ENCODE assay signal across 8 cellular contexts in the genomic region with DNA sequence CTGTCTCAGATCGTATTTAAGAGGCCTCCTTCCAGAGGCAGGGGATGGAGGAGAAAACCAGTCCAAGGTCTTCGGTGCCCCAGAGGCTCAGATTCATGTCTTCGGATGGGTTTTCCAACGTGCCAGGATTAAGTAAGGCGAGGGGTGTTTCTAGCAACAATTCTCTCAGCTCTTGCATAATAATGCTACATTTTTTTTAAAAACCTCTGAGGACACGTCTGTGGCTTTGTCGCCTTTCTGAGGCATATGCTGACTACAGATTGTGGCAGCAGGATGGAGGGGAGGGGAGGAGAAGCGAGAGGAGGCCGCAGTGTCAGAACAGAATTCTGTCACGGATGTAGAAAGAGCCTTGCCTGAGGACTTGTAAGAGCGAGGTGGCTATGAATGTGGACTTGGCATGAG. TPM values are rescaled to one million over a fixed set of nuclear protein-coding genes. Genes with fewer than 3 reads are reported as not detected.
DNase-seq lines count a peak whose midpoint lies in the region; ATAC-seq, FAIRE-seq and TF ChIP-seq lines count a peak whose summit lies in the region.
"Had no signal": no experiment of that assay in that cellular context is flagged by ENCODE, and none has a peak within 500 bp of the region (broad histone marks: within the 10 kb centered on the region; RNA-seq: fewer than 3 reads in every experiment).

No MANE protein-coding gene starts in this region.

- H3K4me2 ChIP-seq in KMS-11 (peak overlapping the region; percentile 42; the same call in 1 of the 2 replicates), H1 (ENCODE audit: insufficient read depth in 1 of 2, low read depth in 2 of 2, low read length in 2 of 2) (no peak overlapping the region)

- H3K18ac ChIP-seq in H1 (ENCODE audit: extremely low read depth, low read length) = no peak overlapping the region

- no peak overlapping the region for H3K56ac ChIP-seq in H1 (replicated peaks; ENCODE audit: insufficient read length, low read depth, low read length)

- FAIRE-seq in H1 (lab: Jason Lieb, UNC) = no peak

- no peak overlapping the region for H3K4ac ChIP-seq in H1 (replicated peaks; ENCODE audit: insufficient read length, low read depth, low read length)

- no peak overlapping the region for H4K91ac ChIP-seq in H1 (replicated peaks; ENCODE audit: insufficient read length, low read length)

- H3K27me3 ChIP-seq in KMS-11 (ENCODE audit: insufficient read depth, low read depth) (no peaks in the 10 kb centered on the region), H1 (replicated peaks in 1 of 4; ENCODE audit: control insufficient read depth in 3 of 4, extremely low read depth in 1 of 4, insufficient read depth in 3 of 4, low read length in 3 of 4) (peaks cover 0 to 12% (median 8%) of the 10 kb centered on the region in 4 experiments; a peak in 6 of 7 replicates)

- no peak for TF ChIP-seq RAD21 in H1 (IDR thresholded peaks at IDR 0.05 in 1 of 2, conservative IDR thresholded peaks at IDR 0.05 in 1 of 2; ENCODE audit: low read depth in 2 of 2, low read length in 2 of 2)

- peak overlapping the region; percentile 83 for H3K4me3 Mint-ChIP-seq in activated CD4-positive, alpha-beta T cell treated with anti-CD3 and anti-CD28 coated beads, Interleukin-2, amount 10 ng/mL, durations not matched to agents 7 days and 5 days
- H3K4me3 Mint-ChIP-seq in stimulated activated naive CD8-positive, alpha-beta T cell treated with anti-CD3 and anti-CD28 coated beads, Interleukin-15, amount 100 ng/mL, for 72 hours = peak overlapping the region; percentile 93

- TF ChIP-seq CTCF in KMS-11 (conservative IDR thresholded peaks at IDR 0.05; ENCODE audit: low read depth, low read length) (no peak), H1 (IDR thresholded peaks at IDR 0.05; ENCODE audit: control extremely low read depth in 1 of 3, insufficient read depth in 1 of 3, low read depth in 1 of 3, low read length in 3 of 3) (no peak)

- H3K27ac Mint-ChIP-seq in activated CD4-positive, alpha-beta T cell treated with anti-CD3 and anti-CD28 coated beads, Interleukin-2, amount 10 ng/mL, durations not matched to agents 7 days and 5 days = peak overlapping the region; percentile 97
- peak overlapping the region; percentile 99 for H3K27ac Mint-ChIP-seq in stimulated activated naive CD8-positive, alpha-beta T cell treated with anti-CD3 and anti-CD28 coated beads, Interleukin-15, amount 100 ng/mL, for 72 hours

- TF ChIP-seq EP300 in H1 (IDR thresholded peaks at IDR 0.05; ENCODE audit: borderline replicate concordance in 1 of 2, low read depth in 2 of 2, low read length in 2 of 2) = no peak

- H4K5ac ChIP-seq in H1 (ENCODE audit: insufficient read length, low read depth, low read length) = no peak overlapping the region

- H3K36me3 Mint-ChIP-seq in activated CD4-positive, alpha-beta T cell treated with anti-CD3 and anti-CD28 coated beads, Interleukin-2, amount 10 ng/mL, durations not matched to agents 7 days and 5 days (ENCODE audit: low read depth) = peaks cover 18% of the 10 kb centered on the region

- H2AK5ac ChIP-seq in H1 (ENCODE audit: low read depth, low read length) = no peak overlapping the region

- CTCF ChIA-PET in activated CD4-positive, alpha-beta T cell treated with anti-CD3 and anti-CD28 coated beads, Interleukin-2, amount 10 ng/mL, durations not matched to agents 7 days and 5 days (lab: Charles Lee) = interaction anchor here (2.1 to 2.8 kb wide), 4 partner anchors 11 to 16 kb away, joined by 5 to 13 read pairs (median 9); no protein-coding TSS in a partner anchor
- CTCF ChIA-PET in H1 (lab: Charles Lee; ENCODE audit: partially characterized antibody) = interaction anchor here (0.7 to 2.4 kb wide), 11 partner anchors 9 to 137 kb away, joined by 3 to 11 read pairs (median 5); no protein-coding TSS in a partner anchor

- peak; percentile 89 for DNase-seq in activated CD4-positive, alpha-beta T cell treated with anti-CD3 and anti-CD28 coated beads, Interleukin-2, amount 10 ng/mL, durations not matched to agents 7 days and 5 days
- DNase-seq in H1 (ENCODE audit: low read depth in 1 of 2, low spot score in 2 of 2) = no peak
- peak; percentile 73 to 80 for DNase-seq in stimulated activated naive CD8-positive, alpha-beta T cell treated with anti-CD3 and anti-CD28 coated beads, Interleukin-15, amount 100 ng/mL, for 72 hours
- DNase-seq in erythroblast (lab: John Stamatoyannopoulos, UW) = no peak
- no peak for DNase-seq in HuH-7 (ENCODE audit: low spot score)
- DNase-seq in NCI-H187 (lab: John Stamatoyannopoulos, UW) = no peak

- H3K23ac ChIP-seq in H1 (ENCODE audit: insufficient read length) = no peak overlapping the region

- peaks cover 2% of the 10 kb centered on the region for H3K23me2 ChIP-seq in H1 (ENCODE audit: low read depth, low read length)

- no peaks in the 10 kb centered on the region for H3K79me1 ChIP-seq in H1 (ENCODE audit: low read depth, low read length)

- H3K9me3 Mint-ChIP-seq in activated CD4-positive, alpha-beta T cell treated with anti-CD3 and anti-CD28 coated beads, Interleukin-2, amount 10 ng/mL, durations not matched to agents 7 days and 5 days = no peaks in the 10 kb centered on the region
- H3K9me3 Mint-ChIP-seq in stimulated activated naive CD8-positive, alpha-beta T cell treated with anti-CD3 and anti-CD28 coated beads, Interleukin-15, amount 100 ng/mL, for 72 hours = no peaks in the 10 kb centered on the region

- ATAC-seq in stimulated activated naive CD8-positive, alpha-beta T cell treated with anti-CD3 and anti-CD28 coated beads, Interleukin-15, amount 100 ng/mL, for 72 hours = peak; percentile 59

- H4K20me1 ChIP-seq in KMS-11 (ENCODE audit: insufficient read depth) = no peaks in the 10 kb centered on the region
- H4K20me1 ChIP-seq in H1 (replicated peaks in 1 of 2; ENCODE audit: control insufficient read depth in 1 of 2, insufficient read depth in 2 of 2, low read length in 2 of 2) = no peaks in the 10 kb centered on the region

- H3K4me1 Mint-ChIP-seq in activated CD4-positive, alpha-beta T cell treated with anti-CD3 and anti-CD28 coated beads, Interleukin-2, amount 10 ng/mL, durations not matched to agents 7 days and 5 days = peaks cover 76% of the 10 kb centered on the region
- H3K4me1 Mint-ChIP-seq in stimulated activated naive CD8-positive, alpha-beta T cell treated with anti-CD3 and anti-CD28 coated beads, Interleukin-15, amount 100 ng/mL, for 72 hours = peaks cover 95% of the 10 kb centered on the region

- H3K4me1 ChIP-seq in KMS-11 (ENCODE audit: low read depth, poor library complexity, severe bottlenecking) (peaks cover 40% of the 10 kb centered on the region), H1 (replicated peaks in 1 of 4; ENCODE audit: control insufficient read depth in 3 of 4, insufficient read depth in 4 of 4, low read length in 3 of 4) (peaks cover 2 to 36% (median 28%) of the 10 kb centered on the region in 4 experiments)

- H2BK12ac ChIP-seq in H1 (ENCODE audit: low read depth, low read length) = peak overlapping the region; percentile 68; the same call in 1 of the 2 replicates

- no peak overlapping the region for H3K14ac ChIP-seq in H1 (ENCODE audit: insufficient read length)

- peak overlapping the region; percentile 54 for H3K27ac ChIP-seq in KMS-11
- no peak overlapping the region for H3K27ac ChIP-seq in H1 (ENCODE audit: low read depth, low read length)
- H3K27ac ChIP-seq: suprapubic skin had no signal

- no peak overlapping the region for H2BK20ac ChIP-seq in H1 (ENCODE audit: low read length)

- H3K79me2 ChIP-seq in KMS-11 (ENCODE audit: insufficient read depth, low read depth) (no peaks in the 10 kb centered on the region), H1 (ENCODE audit: control insufficient read depth in 1 of 2, insufficient read depth in 2 of 2, low read length in 2 of 2) (no peaks in the 10 kb centered on the region)

- H2BK15ac ChIP-seq in H1 (ENCODE audit: low read length) = no peak overlapping the region

- no peak overlapping the region for H2BK5ac ChIP-seq in H1 (ENCODE audit: low read depth, low read length)

- POLR2A ChIA-PET in activated CD4-positive, alpha-beta T cell treated with anti-CD3 and anti-CD28 coated beads, Interleukin-2, amount 10 ng/mL, durations not matched to agents 7 days and 5 days (lab: Charles Lee) = interaction anchor here (1.5 kb wide), 1 partner anchor 30 kb away, joined by 5 read pairs; no protein-coding TSS in a partner anchor
- POLR2A ChIA-PET in H1 (lab: Charles Lee; ENCODE audit: partially characterized antibody) = interaction anchor here (1.5 to 1.7 kb wide), 2 partner anchors 8 to 19 kb away, joined by 5 to 6 read pairs; no protein-coding TSS in a partner anchor

- TF ChIP-seq POLR2A in H1 (IDR thresholded peaks at IDR 0.05; ENCODE audit: control extremely low read depth in 1 of 2, low read depth in 2 of 2, low read length in 2 of 2) = no peak
- TF ChIP-seq POLR2A in erythroblast (IDR thresholded peaks at IDR 0.05; ENCODE audit: low read length) = no peak

- H3K36me3 ChIP-seq in KMS-11 (ENCODE audit: insufficient read depth) = no peaks in the 10 kb centered on the region
- no peaks in the 10 kb centered on the region for H3K36me3 ChIP-seq in H1 (ENCODE audit: control insufficient read depth in 2 of 4, insufficient read depth in 4 of 4, low read length in 3 of 4)
- H3K36me3 ChIP-seq: suprapubic skin had no signal

- H3K9me3 ChIP-seq in H1 (ENCODE audit: insufficient read depth in 2 of 2, low read depth in 1 of 2, low read length in 1 of 2) = no peaks in the 10 kb centered on the region
- H3K9me3 ChIP-seq: suprapubic skin had no signal

- H3K4me3 ChIP-seq in KMS-11 (IDR thresholded peaks at IDR 0.05; ENCODE audit: insufficient read depth, low read depth, low read length) = no peak overlapping the region
- H3K4me3 ChIP-seq in H1 (ENCODE audit: extremely low read depth in 1 of 4, insufficient read depth in 2 of 4, low read depth in 3 of 4, low read length in 4 of 4) = no peak overlapping the region
- H3K4me3 ChIP-seq: suprapubic skin had no signal

- peak overlapping the region; percentile 26; the same call in 1 of the 2 replicates for H2AFZ ChIP-seq in KMS-11 (ENCODE audit: low read depth)
- peak overlapping the region; percentile 27; the same call in 1 of the 2 replicates for H2AFZ ChIP-seq in H1 (ENCODE audit: low read length)

- H2BK120ac ChIP-seq in H1 (replicated peaks; ENCODE audit: low read depth, low read length) = no peak overlapping the region

- no peaks in the 10 kb centered on the region for H3K27me3 Mint-ChIP-seq in activated CD4-positive, alpha-beta T cell treated with anti-CD3 and anti-CD28 coated beads, Interleukin-2, amount 10 ng/mL, durations not matched to agents 7 days and 5 days
- no peaks in the 10 kb centered on the region for H3K27me3 Mint-ChIP-seq in stimulated activated naive CD8-positive, alpha-beta T cell treated with anti-CD3 and anti-CD28 coated beads, Interleukin-15, amount 100 ng/mL, for 72 hours

- H4K8ac ChIP-seq in H1 (ENCODE audit: extremely low read depth, insufficient read depth, low read length) = no peak overlapping the region

- WGBS in H1 (ENCODE audit: extremely low coverage in 1 of 2, insufficient coverage in 1 of 2, insufficient read length in 1 of 2, insufficient replicate concordance in 2 of 2, low coverage in 1 of 2, low lambda C conversion rate in 2 of 2, missing lambda C conversion rate in 1 of 2), 2 experiments = 86% methylated on average over 11 of the region's 11 CpGs; no CpG with 5 or more reads in 1 of the 2 experiments

- H3K9ac ChIP-seq in KMS-11 = no peak overlapping the region
- no peak overlapping the region for H3K9ac ChIP-seq in H1 (replicated peaks in 1 of 4; ENCODE audit: extremely low read depth in 1 of 4, low read depth in 3 of 4, low read length in 3 of 4)

RNA-seq across cellular contexts. Expression of gene CCDC167, which starts 17.7 kb away (rescaled TPM):
- total RNA-seq in activated CD4-positive, alpha-beta T cell treated with anti-CD3 and anti-CD28 coated beads, Interleukin-2, amount 10 ng/mL, durations not matched to agents 7 days and 5 days = 10 to 100 TPM; 54.8 to 60.9 TPM
- total RNA-seq in H1 (2021; fragmentation: NEBNext Ultra II Directional; extraction: Animal tissue kit (Norgen Biotek cat#: 25700)) = 11.0 TPM in 2 replicates
- 20.6 and 26.5 TPM in 2 replicates for polyA plus RNA-seq in H1 (2011; rRNA removed)
- polyA plus RNA-seq in H1 (2011; cell fraction: cytosol; rRNA removed) = 28.8 TPM
- polyA plus RNA-seq in H1 (2011; cell fraction: nucleus; rRNA removed) = 13.9 TPM
- polyA plus RNA-seq in H1 (2012, experiment 1 of 2) = 15.0 to 25.7 TPM (median 18.5 TPM) in 4 replicates
- 41.9 TPM for polyA plus RNA-seq in H1 (2012, experiment 2 of 2)
- 30.8 TPM for polyA plus RNA-seq in H1 (2013, experiment 1 of 2)
- polyA plus RNA-seq in H1 (2013, experiment 2 of 2) = 29.4 TPM
- 4.4 and 4.8 TPM in 2 replicates for polyA minus RNA-seq in H1 (2011; rRNA and poly(A)+ RNA removed)
- polyA minus RNA-seq in H1 (2011; cell fraction: cytosol; rRNA and poly(A)+ RNA removed) = not detected
- polyA minus RNA-seq in H1 (2011; cell fraction: nucleus; rRNA and poly(A)+ RNA removed) = 4.6 TPM

Comparison
In these comparisons a context has a peak if more than half of its experiments do, and no peak if none do; other contexts are left out.
1. DNase-seq: peak in activated CD4-positive, alpha-beta T cell treated with anti-CD3 and anti-CD28 coated beads, Interleukin-2, amount 10 ng/mL, durations not matched to agents 7 days and 5 days (single experiment) and stimulated activated naive CD8-positive, alpha-beta T cell treated with anti-CD3 and anti-CD28 coated beads, Interleukin-15, amount 100 ng/mL, for 72 hours (2 of 2); none in H1 (0 of 2), erythroblast (0 of 2), HuH-7 (single experiment) and NCI-H187 (0 of 2).